Comparison of ENCODE assay signal across 5 cellular contexts in the genomic region with DNA sequence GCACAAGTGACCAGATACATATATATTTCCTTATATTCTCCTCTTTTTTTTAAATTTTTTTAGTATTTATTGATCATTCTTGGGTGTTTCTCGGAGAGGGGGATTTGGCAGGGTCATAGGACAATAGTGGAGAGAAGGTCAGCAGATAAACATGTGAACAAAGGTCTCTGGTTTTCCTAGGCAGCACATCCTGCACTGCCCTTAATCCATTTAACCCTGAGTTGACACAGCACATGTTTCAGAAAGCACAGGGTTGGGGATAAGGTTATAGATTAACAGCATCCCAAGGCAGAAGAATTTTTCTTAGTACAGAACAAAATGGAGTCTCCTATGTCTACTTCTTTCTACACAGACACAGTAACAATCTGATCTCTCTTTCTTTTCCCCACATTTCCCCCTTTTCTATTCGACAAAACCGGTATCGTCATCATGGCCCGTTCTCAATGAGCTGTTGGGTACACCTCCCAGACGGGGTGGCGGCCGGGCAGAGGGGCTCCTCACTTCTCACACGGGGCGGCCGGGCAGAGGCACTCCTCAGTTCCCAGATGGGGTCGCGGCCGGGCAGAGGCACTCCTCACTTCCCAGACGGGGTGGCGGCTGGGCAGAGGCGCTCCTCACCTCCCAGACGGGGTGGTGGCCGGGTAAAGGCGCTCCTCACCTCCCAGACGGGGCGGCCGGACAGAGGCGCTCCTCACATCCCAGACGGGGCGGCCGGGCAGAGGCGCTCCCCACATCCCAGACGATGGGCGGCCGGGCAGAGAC.
A peak's percentile ranks its signal among the peaks of the same experiment; 100 is the strongest.
DNase-seq lines count a peak whose midpoint lies in the region; ATAC-seq, FAIRE-seq and TF ChIP-seq lines count a peak whose summit lies in the region.
"Not testable (repeated sequence)": the region's sequence is repeated elsewhere in the genome, so short reads cannot be mapped to it uniquely, and the experiment has no call there.

No MANE protein-coding gene starts in this region.

- not testable (repeated sequence) for H3K56ac ChIP-seq in mesendoderm (ENCODE audit: low read length)

- H3K4ac ChIP-seq in mesendoderm (ENCODE audit: low read depth, low read length): not testable (repeated sequence)

- not testable (repeated sequence) for H3K18ac ChIP-seq in mesendoderm (ENCODE audit: low read length)

- CTCF ChIA-PET in HepG2 (lab: Yijun Ruan, JAX; ENCODE audit: low intra/inter-chr PET ratio, low total read pairs): not testable (repeated sequence)

- H2AK5ac ChIP-seq in mesendoderm (ENCODE audit: low read length): not testable (repeated sequence)

- not testable (repeated sequence) for H2AFZ ChIP-seq in DND-41 (ENCODE audit: low read depth, low read length); HepG2 (ENCODE audit: low read length)

- not testable (repeated sequence) for H3K4me1 ChIP-seq in DND-41 (ENCODE audit: insufficient read depth, low read length); HepG2 (ENCODE audit: insufficient read depth, low read length); mesendoderm (ENCODE audit: control insufficient read depth, low read depth, low read length)

- 91% methylated on average over 11 of the region's 31 CpGs for whole genome bisulfite sequencing in HepG2 (ENCODE audit: low lambda C conversion rate)
- WGBS in mesendoderm (ENCODE audit: extremely low coverage, insufficient coverage, low lambda C conversion rate): no CpG with 5 or more reads among the region's 31 CpGs

- POLR2A ChIA-PET in HepG2 (lab: Yijun Ruan, JAX): not testable (repeated sequence)

- not testable (repeated sequence) for TF ChIP-seq CTCF in DND-41 (IDR thresholded peaks at IDR 0.05; ENCODE audit: borderline replicate concordance, extremely low read depth, low read length, poor library complexity, severe bottlenecking); glutamatergic neuron (IDR thresholded peaks at IDR 0.05; ENCODE audit: partially characterized antibody, unreplicated experiment); HepG2 (CRISPR knock-in tag; IDR thresholded peaks at IDR 0.05)

- in situ Hi-C loops in HepG2 (cut with HindIII; ENCODE audit: extremely low pct_ligation_motif_present, low pct_unique_long_range_greater_than_20kb): not testable (repeated sequence)

- H3K27ac ChIP-seq in DND-41 (ENCODE audit: low read length); HepG2 (ENCODE audit: extremely low read length, insufficient read depth, low read length); mesendoderm (ENCODE audit: low read depth, low read length): not testable (repeated sequence)

- H3K4me3 ChIP-seq in DND-41 (ENCODE audit: low read depth in 1 of 2, low read length in 2 of 2); HepG2 (replicated peaks in 1 of 3; ENCODE audit: insufficient read depth in 1 of 3, low read depth in 2 of 3, low read length in 3 of 3); mesendoderm (ENCODE audit: low read length): not testable (repeated sequence)

- not testable (repeated sequence) for FAIRE-seq in HepG2 (lab: Jason Lieb, UNC)

- not testable (repeated sequence) for BruUV-seq in HepG2 (replicated peaks; lab: Mats Ljungman, UMichigan)

- H3K79me1 ChIP-seq in mesendoderm (ENCODE audit: low read length): not testable (repeated sequence)

- not testable (repeated sequence) for H4K20me1 ChIP-seq in DND-41 (ENCODE audit: insufficient read depth, low read length); HepG2 (ENCODE audit: insufficient read depth, low read length)

- peaks cover 15% of the 10 kb centered on the region for H3K9me3 Mint-ChIP-seq in glutamatergic neuron (ENCODE audit: unreplicated experiment)

- not testable (repeated sequence) for H4K5ac ChIP-seq in mesendoderm (ENCODE audit: low read length)

- H3K27me3 Mint-ChIP-seq in glutamatergic neuron (ENCODE audit: unreplicated experiment): not testable (repeated sequence)

- H3K36me3 ChIP-seq in DND-41 (ENCODE audit: insufficient read depth, low read length): peaks cover 41% of the 10 kb centered on the region
- H3K36me3 ChIP-seq in HepG2 (replicated peaks in 1 of 2; ENCODE audit: control insufficient read depth in 1 of 2, insufficient read depth in 2 of 2, low read length in 2 of 2); mesendoderm (ENCODE audit: control insufficient read depth, insufficient read depth, low read length): not testable (repeated sequence)

- intact Hi-C loops in HepG2 (cut with micrococcal nuclease; ENCODE audit: unreplicated experiment): not testable (repeated sequence)

- H2BK5ac ChIP-seq in mesendoderm (ENCODE audit: low read length): not testable (repeated sequence)

- not testable (repeated sequence) for H3K27me3 ChIP-seq in DND-41 (ENCODE audit: insufficient read depth, low read length, poor library complexity); HepG2 (ENCODE audit: control insufficient read depth in 1 of 2, insufficient read depth in 2 of 2, low read length in 2 of 2); mesendoderm (ENCODE audit: insufficient read depth, low read length, poor library complexity)

- DNase-seq in DND-41 (peak; percentile 39), activated gamma-delta T cell (lab: John Stamatoyannopoulos, UW) (peak; percentile 4), glutamatergic neuron (peak; percentile 15), HepG2 (ENCODE audit: low spot score) (peak; percentile 39), mesendoderm (peak; percentile 13)

- H3K23ac ChIP-seq in mesendoderm (ENCODE audit: low read length): not testable (repeated sequence)

- not testable (repeated sequence) for ATAC-seq in DND-41 (ENCODE audit: insufficient read depth, low read depth)
- ATAC-seq in HepG2: peak; percentile 85

- H2BK120ac ChIP-seq in mesendoderm (ENCODE audit: low read depth, low read length): not testable (repeated sequence)

- not testable (repeated sequence) for H3K4me1 Mint-ChIP-seq in glutamatergic neuron (ENCODE audit: low read depth, unreplicated experiment)

- not testable (repeated sequence) for H4K8ac ChIP-seq in mesendoderm (ENCODE audit: low read depth, low read length)

- H3K79me2 ChIP-seq in DND-41 (ENCODE audit: insufficient read depth, low read length): peaks cover 55% of the 10 kb centered on the region
- not testable (repeated sequence) for H3K79me2 ChIP-seq in HepG2 (ENCODE audit: insufficient read depth, low read length); mesendoderm (ENCODE audit: control insufficient read depth, insufficient read depth, low read length)

- H3K9ac ChIP-seq in DND-41 (ENCODE audit: low read depth, low read length); HepG2 (ENCODE audit: insufficient read depth, low read depth, low read length); mesendoderm (ENCODE audit: low read length): not testable (repeated sequence)

- H3K36me3 Mint-ChIP-seq in glutamatergic neuron (ENCODE audit: unreplicated experiment): peaks cover 30% of the 10 kb centered on the region

- H2BK15ac ChIP-seq in mesendoderm (replicated peaks; ENCODE audit: low read depth): not testable (repeated sequence)

- not testable (repeated sequence) for TF ChIP-seq POLR2A in HepG2 (IDR thresholded peaks at IDR 0.05; ENCODE audit: insufficient read depth in 1 of 2, low read depth in 2 of 2, low read length in 2 of 2)

- not testable (repeated sequence) for H3K4me2 ChIP-seq in DND-41 (ENCODE audit: insufficient read depth, low read length); HepG2 (ENCODE audit: low read depth, low read length); mesendoderm (ENCODE audit: low read length)

- H3K9me3 ChIP-seq in DND-41 (ENCODE audit: insufficient read depth, low read length, severe bottlenecking) (peaks cover 42% of the 10 kb centered on the region), HepG2 (ENCODE audit: low read length) (peaks cover 23% of the 10 kb centered on the region)

- H3K27ac Mint-ChIP-seq in glutamatergic neuron (ENCODE audit: unreplicated experiment): not testable (repeated sequence)

- not testable (repeated sequence) for TF ChIP-seq EP300 in HepG2 (IDR thresholded peaks at IDR 0.05; ENCODE audit: low read depth in 2 of 2, low read length in 2 of 2); HepG2 (CRISPR knock-in tag; IDR thresholded peaks at IDR 0.05; ENCODE audit: borderline replicate concordance)

- TF ChIP-seq RAD21 in HepG2 (CRISPR knock-in tag; IDR thresholded peaks at IDR 0.05): not testable (repeated sequence)

- not testable (repeated sequence) for H3K4me3 Mint-ChIP-seq in glutamatergic neuron (ENCODE audit: unreplicated experiment)

TF ChIP-seq in HepG2, 621 proteins besides CTCF, POLR2A, EP300 and RAD21 (continues in another document):
- peak; percentile 49; the same call in 1 of the 2 replicates for TF ChIP-seq NR2C2 (CRISPR knock-in tag; IDR thresholded peaks at IDR 0.05; ENCODE audit: borderline replicate concordance)
- TF ChIP-seq SOX13 (IDR thresholded peaks at IDR 0.05): not testable (repeated sequence)
- TF ChIP-seq SOX13 (CRISPR knock-in tag; conservative IDR thresholded peaks at IDR 0.05 in 1 of 2, IDR thresholded peaks at IDR 0.05 in 1 of 2): peak in 1 of 2 experiments; percentile 81; a peak in 2 of 4 replicates
- peak; percentile 89 for TF ChIP-seq ZMYM4 (CRISPR knock-in tag; IDR thresholded peaks at IDR 0.05)
- TF ChIP-seq GATAD2A (CRISPR knock-in tag; IDR thresholded peaks at IDR 0.05): peak; percentile 45; the same call in 1 of the 2 replicates
- peak in 1 of 2 experiments; percentile 33; a peak in 1 of 4 replicates for TF ChIP-seq NR2F1 (CRISPR knock-in tag; IDR thresholded peaks at IDR 0.05)
- TF ChIP-seq HDAC2 (CRISPR knock-in tag; IDR thresholded peaks at IDR 0.05): 0 out of 2 replicates have a peak, but pooled peaks have one; percentile 13
- TF ChIP-seq, protein P1, sequence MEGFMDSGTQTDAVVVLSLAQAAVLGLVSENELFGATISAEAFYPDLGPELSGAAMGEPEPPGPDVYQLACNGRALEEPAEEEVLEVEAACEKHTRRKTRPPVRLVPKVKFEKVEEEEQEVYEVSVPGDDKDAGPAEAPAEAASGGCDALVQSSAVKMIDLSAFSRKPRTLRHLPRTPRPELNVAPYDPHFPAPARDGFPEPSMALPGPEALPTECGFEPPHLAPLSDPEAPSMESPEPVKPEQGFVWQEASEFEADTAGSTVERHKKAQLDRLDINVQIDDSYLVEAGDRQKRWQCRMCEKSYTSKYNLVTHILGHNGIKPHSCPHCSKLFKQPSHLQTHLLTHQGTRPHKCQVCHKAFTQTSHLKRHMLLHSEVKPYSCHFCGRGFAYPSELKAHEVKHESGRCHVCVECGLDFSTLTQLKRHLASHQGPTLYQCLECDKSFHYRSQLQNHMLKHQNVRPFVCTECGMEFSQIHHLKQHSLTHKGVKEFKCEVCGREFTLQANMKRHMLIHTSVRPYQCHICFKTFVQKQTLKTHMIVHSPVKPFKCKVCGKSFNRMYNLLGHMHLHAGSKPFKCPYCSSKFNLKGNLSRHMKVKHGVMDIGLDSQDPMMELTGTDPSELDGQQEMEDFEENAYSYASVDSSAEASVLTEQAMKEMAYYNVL (CRISPR knock-in tag; IDR thresholded peaks at IDR 0.05; ENCODE audit: borderline replicate concordance): peak; percentile 87
